ENCODE assay signal across 9 cellular contexts in the genomic region with DNA sequence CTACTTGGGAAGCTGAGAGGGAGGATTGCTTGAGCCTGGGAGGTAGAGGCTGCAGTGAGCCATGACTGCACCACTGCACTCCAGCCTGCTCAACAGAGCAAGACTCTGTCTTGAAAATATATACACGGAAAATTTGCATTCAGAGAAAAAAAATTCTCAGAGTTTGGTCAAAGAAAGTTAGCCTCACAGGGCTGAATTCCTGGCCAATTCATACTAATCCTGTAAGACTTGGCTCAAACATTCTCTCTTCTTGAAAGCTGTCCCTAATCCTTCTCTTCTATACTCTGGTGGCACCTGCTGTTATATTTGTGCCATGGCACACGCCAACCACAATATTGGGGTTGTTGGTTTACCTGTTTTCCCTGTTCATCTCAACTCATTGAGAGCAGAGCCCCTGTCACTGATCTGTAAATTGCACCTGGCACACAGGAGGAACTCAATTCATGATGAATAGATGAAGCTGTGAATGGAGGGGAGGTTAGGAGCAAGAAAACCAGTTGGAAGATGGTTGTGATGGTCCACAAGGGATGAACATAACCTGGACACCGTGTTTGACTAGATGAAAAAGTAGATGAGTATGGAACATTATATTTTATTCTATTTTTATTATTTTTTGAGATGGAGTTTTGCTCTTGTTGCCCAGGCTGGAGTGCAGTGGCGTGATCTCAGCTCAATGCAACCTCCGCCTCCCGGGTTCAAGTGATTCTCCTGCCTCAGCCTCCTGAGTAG. TPM values are rescaled to one million over a fixed set of nuclear protein-coding genes. Genes with fewer than 3 reads are reported as not detected.
A peak's percentile ranks its signal among the peaks of the same experiment; 100 is the strongest.
DNase-seq lines count a peak whose midpoint lies in the region; ATAC-seq and TF ChIP-seq lines count a peak whose summit lies in the region.
"Had no signal": no experiment of that assay in that cellular context is flagged by ENCODE, and none has a peak within 500 bp of the region (broad histone marks: within the 10 kb centered on the region; RNA-seq: fewer than 3 reads in every experiment).

No MANE protein-coding gene starts in this region.

- H3K27ac ChIP-seq in endodermal cell (ENCODE audit: low read depth, low read length): no peak overlapping the region

- no peaks in the 10 kb centered on the region for H3K27me3 Mint-ChIP-seq in Caco-2 (ENCODE audit: insufficient read depth, unreplicated experiment)
- H3K27me3 Mint-ChIP-seq in endodermal cell (ENCODE audit: insufficient read depth): no peaks in the 10 kb centered on the region
- H3K27me3 Mint-ChIP-seq: dendritic cell treated with granulocyte-macrophage colony-stimulating factor and Interleukin-4, amounts not matched to agents 40 ng/mL and 50 ng/mL, for 4 days had no signal

- BruUV-seq in Caco-2 (replicated peaks; lab: Mats Ljungman, UMichigan): no TSS peak

- no peak overlapping the region for H3K9ac ChIP-seq in endodermal cell (ENCODE audit: extremely low read depth, low read length, poor library complexity, severe bottlenecking)

- TF ChIP-seq CTCF in Caco-2 (IDR thresholded peaks at IDR 0.05; ENCODE audit: insufficient read depth in 1 of 2, low read depth in 1 of 2, low read length in 1 of 2, severe bottlenecking in 1 of 2, unreplicated experiment in 1 of 2) (peak; percentile 29 to 38), endodermal cell (conservative IDR thresholded peaks at IDR 0.05) (peak; percentile 63)

- CTCF ChIA-PET in Caco-2 (lab: Charles Lee): interaction anchor here (1.5 kb wide), 1 partner anchor 167 kb away, joined by 6 read pairs; no protein-coding TSS in a partner anchor

- in situ Hi-C loops in HAP-1 (cut with MboI; ENCODE audit: low sequenced_read_pairs): no loop called here

- H3K36me3 ChIP-seq in Caco-2 (ENCODE audit: control insufficient read depth, insufficient read depth, low read length): no peaks in the 10 kb centered on the region
- H3K36me3 ChIP-seq in HAP-1 (replicated peaks): no peaks in the 10 kb centered on the region
- H3K36me3 ChIP-seq in endodermal cell (ENCODE audit: control insufficient read depth, insufficient read depth, low read length): no peaks in the 10 kb centered on the region

- no peaks in the 10 kb centered on the region for H3K27me3 ChIP-seq in Caco-2 (replicated peaks; ENCODE audit: control insufficient read depth, insufficient read depth, low read length)
- no peaks in the 10 kb centered on the region for H3K27me3 ChIP-seq in HAP-1 (ENCODE audit: low read depth)
- no peaks in the 10 kb centered on the region for H3K27me3 ChIP-seq in endodermal cell (ENCODE audit: control insufficient read depth, insufficient read depth, low read length, poor library complexity, severe bottlenecking)

- H3K4me1 Mint-ChIP-seq in Caco-2 (ENCODE audit: low read depth, unreplicated experiment): no peaks in the 10 kb centered on the region
- H3K4me1 Mint-ChIP-seq in endodermal cell: peaks cover 20% of the 10 kb centered on the region
- H3K4me1 Mint-ChIP-seq in stimulated activated effector memory CD8-positive, alpha-beta T cell treated with anti-CD3 and anti-CD28 coated beads, Interleukin-12 subunit alpha, Interleukin-12 subunit beta, amount 100 ng/mL, for 72 hours: no peaks in the 10 kb centered on the region

- H3K4me3 ChIP-seq in Caco-2 (ENCODE audit: low read depth, low read length) (no peak overlapping the region), HAP-1 (no peak overlapping the region), endodermal cell (ENCODE audit: low read length) (no peak overlapping the region)

- H3K4me3 Mint-ChIP-seq in Caco-2 (ENCODE audit: unreplicated experiment): no peak overlapping the region
- H3K4me3 Mint-ChIP-seq in endodermal cell: no peak overlapping the region
- H3K4me3 Mint-ChIP-seq in stimulated activated effector memory CD8-positive, alpha-beta T cell treated with anti-CD3 and anti-CD28 coated beads, Interleukin-12 subunit alpha, Interleukin-12 subunit beta, amount 100 ng/mL, for 72 hours: no peak overlapping the region
- H3K4me3 Mint-ChIP-seq: dendritic cell treated with granulocyte-macrophage colony-stimulating factor and Interleukin-4, amounts not matched to agents 40 ng/mL and 50 ng/mL, for 4 days had no signal

- H3K9me3 Mint-ChIP-seq in Caco-2 (ENCODE audit: unreplicated experiment) (no peaks in the 10 kb centered on the region), endodermal cell (no peaks in the 10 kb centered on the region)
- no peaks in the 10 kb centered on the region for H3K9me3 Mint-ChIP-seq in stimulated activated effector memory CD8-positive, alpha-beta T cell treated with anti-CD3 and anti-CD28 coated beads, Interleukin-12 subunit alpha, Interleukin-12 subunit beta, amount 100 ng/mL, for 72 hours
- H3K9me3 Mint-ChIP-seq: dendritic cell treated with granulocyte-macrophage colony-stimulating factor and Interleukin-4, amounts not matched to agents 40 ng/mL and 50 ng/mL, for 4 days had no signal

- peaks cover 23% of the 10 kb centered on the region for H3K4me1 ChIP-seq in Caco-2
- peaks cover 12% of the 10 kb centered on the region for H3K4me1 ChIP-seq in HAP-1
- peaks cover 4% of the 10 kb centered on the region for H3K4me1 ChIP-seq in endodermal cell (ENCODE audit: control insufficient read depth, insufficient read depth, low read length)

- DNase-seq in Caco-2 (peak in 1 of 2 experiments; percentile 33), HAP-1 (ENCODE audit: low spot score in 2 of 2) (peak; percentile 17 to 28), NCI-H69 (lab: John Stamatoyannopoulos, UW) (peak; percentile 71), endodermal cell (peak; percentile 50)
- DNase-seq in stimulated activated effector memory CD8-positive, alpha-beta T cell treated with anti-CD3 and anti-CD28 coated beads, Interleukin-12 subunit alpha, Interleukin-12 subunit beta, amount 100 ng/mL, for 72 hours (ENCODE audit: low spot score in 2 of 2): no peak

- ATAC-seq in stimulated activated effector memory CD8-positive, alpha-beta T cell treated with anti-CD3 and anti-CD28 coated beads, Interleukin-12 subunit alpha, Interleukin-12 subunit beta, amount 100 ng/mL, for 72 hours: peak; percentile 45
- ATAC-seq in HG03039 (IDR thresholded peaks at IDR 0.05; ENCODE audit: unreplicated experiment) (no peak), GM21515 (IDR thresholded peaks at IDR 0.05; ENCODE audit: unreplicated experiment) (no peak), HG03571 (IDR thresholded peaks at IDR 0.05; ENCODE audit: unreplicated experiment) (no peak)

- no peaks in the 10 kb centered on the region for H3K9me3 ChIP-seq in Caco-2
- H3K9me3 ChIP-seq in HAP-1: no peaks in the 10 kb centered on the region
- no peaks in the 10 kb centered on the region for H3K9me3 ChIP-seq in endodermal cell (ENCODE audit: control insufficient read depth, low read length)

- intact Hi-C loops in Caco-2 (cut with micrococcal nuclease; ENCODE audit: unreplicated experiment): loop anchor here (1.0 kb wide), 2 partner anchors 134 to 168 kb away; no protein-coding TSS in a partner anchor

- 92 to 95% methylated on average over 5 of the region's 6 CpGs for WGBS in endodermal cell (ENCODE audit: insufficient coverage in 1 of 2, insufficient read length in 1 of 2), 2 experiments

- H3K36me3 Mint-ChIP-seq in Caco-2 (ENCODE audit: insufficient read depth, unreplicated experiment): no peaks in the 10 kb centered on the region
- no peaks in the 10 kb centered on the region for H3K36me3 Mint-ChIP-seq in endodermal cell (ENCODE audit: low read depth)
- H3K36me3 Mint-ChIP-seq in stimulated activated effector memory CD8-positive, alpha-beta T cell treated with anti-CD3 and anti-CD28 coated beads, Interleukin-12 subunit alpha, Interleukin-12 subunit beta, amount 100 ng/mL, for 72 hours: no peaks in the 10 kb centered on the region

- H3K27ac Mint-ChIP-seq in Caco-2 (ENCODE audit: unreplicated experiment) (no peak overlapping the region), endodermal cell (no peak overlapping the region)
- H3K27ac Mint-ChIP-seq in stimulated activated effector memory CD8-positive, alpha-beta T cell treated with anti-CD3 and anti-CD28 coated beads, Interleukin-12 subunit alpha, Interleukin-12 subunit beta, amount 100 ng/mL, for 72 hours: no peak overlapping the region
- H3K27ac Mint-ChIP-seq: dendritic cell treated with granulocyte-macrophage colony-stimulating factor and Interleukin-4, amounts not matched to agents 40 ng/mL and 50 ng/mL, for 4 days had no signal

- POLR2A ChIA-PET in Caco-2 (lab: Charles Lee): no interaction called here

RNA-seq across cellular contexts. Expression of a gene that starts 36.8 kb away (rescaled TPM):
- total RNA-seq in Caco-2 (2022) (28.1 and 30.0 TPM in 2 replicates), endodermal cell (10 to 100 TPM; 28.5 to 37.8 TPM)
- 27.4 TPM for polyA plus RNA-seq in endodermal cell (2013, experiment 1 of 2)
- 28.1 TPM for polyA plus RNA-seq in endodermal cell (2013, experiment 2 of 2)

RNA-seq across cellular contexts. Expression of a gene that starts 40.7 kb away (rescaled TPM):
- total RNA-seq in Caco-2 (2022): 26.8 and 30.7 TPM in 2 replicates
- total RNA-seq in endodermal cell: 10 to 100 TPM; 34.7 to 38.6 TPM
- 46.6 TPM for polyA plus RNA-seq in endodermal cell (2013, experiment 1 of 2)
- 42.3 TPM for polyA plus RNA-seq in endodermal cell (2013, experiment 2 of 2)

Comparison
In these comparisons a context has a peak if more than half of its experiments do, and no peak if none do; other contexts are left out.
1. DNase-seq: peak in HAP-1 (2 of 2), NCI-H69 (single experiment) and endodermal cell (single experiment); none in stimulated activated effector memory CD8-positive, alpha-beta T cell treated with anti-CD3 and anti-CD28 coated beads, Interleukin-12 subunit alpha, Interleukin-12 subunit beta, amount 100 ng/mL, for 72 hours (0 of 2).